In genomic region chr10:133159950-133160812, GRCh38 we compare ENCODE assay signal across 8 cellular contexts.
DNase-seq lines count a peak whose midpoint lies in the region; ATAC-seq lines count a peak whose summit lies in the region.

TSS of gene KNDC1 (plus strand) at chr10:133160219. CDS start at chr10:133160468, 249 bp downstream.

- H3K27me3 Mint-ChIP-seq in activated naive CD8-positive, alpha-beta T cell: peaks cover 6% of the 10 kb centered on the region
- H3K27me3 Mint-ChIP-seq in activated naive CD8-positive, alpha-beta T cell treated with anti-CD3 and anti-CD28 coated beads, Interleukin-2, amount 50 U/mL, for 24 hours: peaks cover 19% of the 10 kb centered on the region

- no peaks in the 10 kb centered on the region for H3K36me3 Mint-ChIP-seq in activated naive CD8-positive, alpha-beta T cell
- no peaks in the 10 kb centered on the region for H3K36me3 Mint-ChIP-seq in activated naive CD8-positive, alpha-beta T cell treated with anti-CD3 and anti-CD28 coated beads, Interleukin-2, amount 50 U/mL, for 24 hours (ENCODE audit: low read depth)

- no peaks in the 10 kb centered on the region for H3K9me3 Mint-ChIP-seq in activated naive CD8-positive, alpha-beta T cell (ENCODE audit: low read depth)
- no peaks in the 10 kb centered on the region for H3K9me3 Mint-ChIP-seq in activated naive CD8-positive, alpha-beta T cell treated with anti-CD3 and anti-CD28 coated beads, Interleukin-2, amount 50 U/mL, for 24 hours

- H3K27ac Mint-ChIP-seq in activated naive CD8-positive, alpha-beta T cell: no peak within 1 kb of the TSS
- H3K27ac Mint-ChIP-seq in activated naive CD8-positive, alpha-beta T cell treated with anti-CD3 and anti-CD28 coated beads, Interleukin-2, amount 50 U/mL, for 24 hours: no peak within 1 kb of the TSS

- H3K4me3 Mint-ChIP-seq in activated naive CD8-positive, alpha-beta T cell: peak within 1 kb of the TSS; percentile 30
- H3K4me3 Mint-ChIP-seq in activated naive CD8-positive, alpha-beta T cell treated with anti-CD3 and anti-CD28 coated beads, Interleukin-2, amount 50 U/mL, for 24 hours: no peak within 1 kb of the TSS

- H3K4me1 Mint-ChIP-seq in activated naive CD8-positive, alpha-beta T cell (ENCODE audit: low read depth): no peaks in the 10 kb centered on the region
- H3K4me1 Mint-ChIP-seq in activated naive CD8-positive, alpha-beta T cell treated with anti-CD3 and anti-CD28 coated beads, Interleukin-2, amount 50 U/mL, for 24 hours: no peaks in the 10 kb centered on the region

- no peak for DNase-seq in activated naive CD8-positive, alpha-beta T cell treated with anti-CD3 and anti-CD28 coated beads, Interleukin-2, amount 50 U/mL, for 24 hours
- no peak for DNase-seq in cortex of kidney (lab: John Stamatoyannopoulos, UW)
- DNase-seq in activated CD4-positive, CD25-positive, alpha-beta regulatory T cell (lab: John Stamatoyannopoulos, UW): no peak

- peak within 1 kb of the TSS; percentile 60 for H3K4me3 ChIP-seq in iPS-11a (ENCODE audit: low read depth, low read length)
- H3K4me3 ChIP-seq in skin epidermis: peak within 1 kb of the TSS; percentile 22 to 61 (median 40)

- H3K27ac ChIP-seq in angular gyrus (ENCODE audit: low read depth, low read length) (peak within 1 kb of the TSS; percentile 66), skin epidermis (peak within 1 kb of the TSS in 1 of 21 experiments; percentile 20)

- no peak for ATAC-seq in activated naive CD8-positive, alpha-beta T cell treated with anti-CD3 and anti-CD28 coated beads, Interleukin-2, amount 50 U/mL, for 24 hours
- no peak for ATAC-seq in HG02642 (IDR thresholded peaks at IDR 0.05; ENCODE audit: poor library complexity, unreplicated experiment)
